ENCODE assay signal across 10 cellular contexts in genomic region chr9:136687721-136688223, GRCh38. TPM values are rescaled to one million over a fixed set of nuclear protein-coding genes. Genes with fewer than 3 reads are reported as not detected.
DNase-seq lines count a peak whose midpoint lies in the region; ATAC-seq and TF ChIP-seq lines count a peak whose summit lies in the region.
"Had no signal": no experiment of that assay in that cellular context is flagged by ENCODE, and none has a peak within 500 bp of the region (broad histone marks: within the 10 kb centered on the region; RNA-seq: fewer than 3 reads in every experiment).

No MANE protein-coding gene starts in this region.

- CTCF ChIA-PET in SK-N-SH (lab: Yijun Ruan, JAX) = interaction anchor here (0.6 to 8.5 kb wide), 6 partner anchors 8 to 26 kb away, joined by 3 to 90 read pairs (median 6); no protein-coding TSS in a partner anchor
- CTCF ChIA-PET in PC-9 (lab: Charles Lee) = no interaction called here

- H3K27me3 Mint-ChIP-seq in stimulated activated naive B cell treated with anti-CD40 and anti-IgM and Interleukin-4, amounts not matched to agents 10 μg/mL and 1 μg/mL and 100 μg/mL, for 72 hours = peaks cover 0 to 3% of the 10 kb centered on the region in 2 donors

- H3K4me3 ChIP-seq in SK-N-SH (ENCODE audit: low read depth in 2 of 2, low read length in 1 of 2) (no peak overlapping the region), PC-9 (peak overlapping the region; percentile 64; the same call in 1 of the 2 replicates), right atrium auricular region (peak overlapping the region; percentile 80 to 87)

- H3K4me1 ChIP-seq in SK-N-SH (ENCODE audit: control insufficient read depth in 1 of 2, insufficient read depth in 2 of 2, low read depth in 1 of 2, low read length in 1 of 2) = peaks cover 4 to 19% of the 10 kb centered on the region in 2 experiments; a peak in 2 of 4 replicates
- H3K4me1 ChIP-seq in PC-9 (replicated peaks; ENCODE audit: insufficient read depth) = peaks cover 30% of the 10 kb centered on the region
- H3K4me1 ChIP-seq in right atrium auricular region = peaks cover 0 to 80% of the 10 kb centered on the region in 2 donors

- peaks cover 10 to 19% of the 10 kb centered on the region in 2 donors for H3K4me1 Mint-ChIP-seq in stimulated activated naive B cell treated with anti-CD40 and anti-IgM and Interleukin-4, amounts not matched to agents 10 μg/mL and 1 μg/mL and 100 μg/mL, for 72 hours

- H3K79me2 ChIP-seq in SK-N-SH (ENCODE audit: insufficient read depth) (peaks cover 16% of the 10 kb centered on the region), PC-9 (ENCODE audit: low read depth) (peaks cover 26% of the 10 kb centered on the region)

- intact Hi-C loops in PC-9 (cut with micrococcal nuclease; ENCODE audit: unreplicated experiment) = no loop called here

- H3F3A ChIP-seq in SK-N-SH (replicated peaks; ENCODE audit: insufficient read depth) (no peaks in the 10 kb centered on the region), PC-9 (ENCODE audit: insufficient read depth, low read depth) (peaks cover 12% of the 10 kb centered on the region; the same call in 1 of the 2 replicates)

- POLR2A ChIA-PET in SK-N-SH (lab: Yijun Ruan, JAX) (interaction anchor here (1.1 to 1.6 kb wide), 2 partner anchors 16 to 25 kb away, joined by 5 read pairs; no protein-coding TSS in a partner anchor), PC-9 (lab: Charles Lee; ENCODE audit: unreplicated experiment) (no interaction called here)

- H3K27ac Mint-ChIP-seq in stimulated activated naive B cell treated with anti-CD40 and anti-IgM and Interleukin-4, amounts not matched to agents 10 μg/mL and 1 μg/mL and 100 μg/mL, for 72 hours = no peak overlapping the region

- DNase-seq in SK-N-SH (no peak), PC-9 (peak; percentile 68 to 87), right atrium auricular region (ENCODE audit: low spot score) (no peak), globus pallidus (ENCODE audit: low spot score) (no peak), GM19238 (ENCODE audit: insufficient read length, low spot score) (no peak)
- no peak for DNase-seq in stimulated activated naive B cell treated with anti-CD40 and anti-IgM and Interleukin-4, amounts not matched to agents 10 μg/mL and 1 μg/mL and 100 μg/mL, for 72 hours
- DNase-seq: occipital lobe had no signal

- H2AFZ ChIP-seq in SK-N-SH (ENCODE audit: low read depth) (no peak overlapping the region), PC-9 (peak overlapping the region; percentile 72)

- peak overlapping the region; percentile 36 to 64 for H3K4me3 Mint-ChIP-seq in stimulated activated naive B cell treated with anti-CD40 and anti-IgM and Interleukin-4, amounts not matched to agents 10 μg/mL and 1 μg/mL and 100 μg/mL, for 72 hours

- TF ChIP-seq CTCF in SK-N-SH (IDR thresholded peaks at IDR 0.05) (no peak), PC-9 (conservative IDR thresholded peaks at IDR 0.05) (no peak), right atrium auricular region (IDR thresholded peaks at IDR 0.05) (no peak)

- BruUV-seq in PC-9 (replicated peaks; lab: Mats Ljungman, UMichigan) = no TSS peak

- peak overlapping the region; percentile 37; the same call in 1 of the 2 replicates for H3K4me2 ChIP-seq in SK-N-SH
- peak overlapping the region; percentile 93 for H3K4me2 ChIP-seq in PC-9

- peaks cover 7% of the 10 kb centered on the region; the same call in 1 of the 2 replicates for H4K20me1 ChIP-seq in SK-N-SH (ENCODE audit: insufficient read depth)
- H4K20me1 ChIP-seq in PC-9 (ENCODE audit: insufficient read depth) = peaks cover 19% of the 10 kb centered on the region

- 67% methylated on average over 16 of the region's 37 CpGs for WGBS in SK-N-SH (ENCODE audit: low lambda C conversion rate)

- no peaks in the 10 kb centered on the region for H3K9me3 Mint-ChIP-seq in stimulated activated naive B cell treated with anti-CD40 and anti-IgM and Interleukin-4, amounts not matched to agents 10 μg/mL and 1 μg/mL and 100 μg/mL, for 72 hours

- ATAC-seq in SK-N-SH treated with all-trans-retinoic acid at 6 μM for 48 hours (no peak), HG03460 (IDR thresholded peaks at IDR 0.05; ENCODE audit: unreplicated experiment) (no peak)
- peak; percentile 10 to 12 for ATAC-seq in stimulated activated naive B cell treated with anti-CD40 and anti-IgM and Interleukin-4, amounts not matched to agents 10 μg/mL and 1 μg/mL and 100 μg/mL, for 72 hours (replicated peaks)

- H3K27me3 ChIP-seq in SK-N-SH (ENCODE audit: insufficient read depth) (no peaks in the 10 kb centered on the region), PC-9 (ENCODE audit: insufficient read depth, low read depth) (no peaks in the 10 kb centered on the region), right atrium auricular region (no peaks in the 10 kb centered on the region)

- no peaks in the 10 kb centered on the region for H3K36me3 Mint-ChIP-seq in stimulated activated naive B cell treated with anti-CD40 and anti-IgM and Interleukin-4, amounts not matched to agents 10 μg/mL and 1 μg/mL and 100 μg/mL, for 72 hours

- TF ChIP-seq EP300 in SK-N-SH (IDR thresholded peaks at IDR 0.05; ENCODE audit: borderline replicate concordance in 1 of 2, low read depth in 1 of 2, low read length in 1 of 2) = no peak

- H3K36me3 ChIP-seq in SK-N-SH (replicated peaks in 1 of 2; ENCODE audit: control insufficient read depth in 1 of 2, insufficient read depth in 2 of 2, low read length in 1 of 2) (no peaks in the 10 kb centered on the region), PC-9 (ENCODE audit: low read depth) (no peaks in the 10 kb centered on the region), right atrium auricular region (no peaks in the 10 kb centered on the region)

- H3K27ac ChIP-seq in SK-N-SH (ENCODE audit: low read depth in 2 of 2, low read length in 1 of 2) = no peak overlapping the region
- H3K27ac ChIP-seq in PC-9 = 0 out of 2 replicates have a peak overlapping the region, but pooled peaks have one; percentile 47
- H3K27ac ChIP-seq in right atrium auricular region = peak overlapping the region; percentile 84 to 95

- H3K9me3 ChIP-seq in SK-N-SH (no peaks in the 10 kb centered on the region), PC-9 (ENCODE audit: insufficient read depth, low read depth) (no peaks in the 10 kb centered on the region), right atrium auricular region (no peaks in the 10 kb centered on the region)

- H3K9me2 ChIP-seq in SK-N-SH = no peaks in the 10 kb centered on the region
- no peaks in the 10 kb centered on the region for H3K9me2 ChIP-seq in PC-9 (ENCODE audit: insufficient read depth)

- H3K9ac ChIP-seq in SK-N-SH = no peak overlapping the region

- no peak for TF ChIP-seq RAD21 in SK-N-SH (IDR thresholded peaks at IDR 0.05; ENCODE audit: low read length)

TF ChIP-seq in SK-N-SH, 30 proteins besides CTCF, POLR2A, EP300 and RAD21 (continues in another document):
- TF ChIP-seq NFIC (IDR thresholded peaks at IDR 0.05; ENCODE audit: borderline replicate concordance) = no peak
- TF ChIP-seq, protein P1, sequence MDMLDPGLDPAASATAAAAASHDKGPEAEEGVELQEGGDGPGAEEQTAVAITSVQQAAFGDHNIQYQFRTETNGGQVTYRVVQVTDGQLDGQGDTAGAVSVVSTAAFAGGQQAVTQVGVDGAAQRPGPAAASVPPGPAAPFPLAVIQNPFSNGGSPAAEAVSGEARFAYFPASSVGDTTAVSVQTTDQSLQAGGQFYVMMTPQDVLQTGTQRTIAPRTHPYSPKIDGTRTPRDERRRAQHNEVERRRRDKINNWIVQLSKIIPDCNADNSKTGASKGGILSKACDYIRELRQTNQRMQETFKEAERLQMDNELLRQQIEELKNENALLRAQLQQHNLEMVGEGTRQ (IDR thresholded peaks at IDR 0.05; ENCODE audit: borderline replicate concordance, low read depth, low read length) = no peak
- TF ChIP-seq FOSL2 (IDR thresholded peaks at IDR 0.05; ENCODE audit: borderline replicate concordance, low read depth) = no peak
- no peak for TF ChIP-seq FOXM1 (IDR thresholded peaks at IDR 0.05; ENCODE audit: low read depth)
- no peak for TF ChIP-seq GABPA (IDR thresholded peaks at IDR 0.05; ENCODE audit: low read depth)
- no peak for TF ChIP-seq MXI1 (IDR thresholded peaks at IDR 0.05; ENCODE audit: low read depth, low read length)
- TF ChIP-seq SMC3 (IDR thresholded peaks at IDR 0.05; ENCODE audit: low read depth, low read length) = no peak

TF ChIP-seq in SK-N-SH treated with all-trans-retinoic acid at 6 μM for 48 hours, 23 proteins besides CTCF, POLR2A, EP300 and RAD21:
- TF ChIP-seq SNAI2 (CRISPR knock-in tag; IDR thresholded peaks at IDR 0.05) (no peak), ZNF8 (CRISPR knock-in tag; IDR thresholded peaks at IDR 0.05) (no peak), ZNF565 (CRISPR knock-in tag; conservative IDR thresholded peaks at IDR 0.05; ENCODE audit: low read depth) (no peak), CSRNP3 (CRISPR knock-in tag; IDR thresholded peaks at IDR 0.05) (no peak), ZFP30 (CRISPR knock-in tag; IDR thresholded peaks at IDR 0.05) (no peak)

RNA-seq across cellular contexts. Expression of gene AGPAT2, which starts 0.5 kb away (rescaled TPM):
- 41.8 and 46.8 TPM in 2 replicates for polyA plus RNA-seq in SK-N-SH (2012; rRNA removed)
- 16.8 and 33.3 TPM in 2 replicates for polyA plus RNA-seq in SK-N-SH (2012; cell fraction: cytosol; rRNA removed)
- 50.8 and 59.5 TPM in 2 replicates for polyA plus RNA-seq in SK-N-SH (2012; cell fraction: nucleus; rRNA removed)
- 124 and 136 TPM in 2 replicates for total RNA-seq in PC-9 (2021)
- 10 to 100 TPM; 71.9 to 81.9 TPM for total RNA-seq in right atrium auricular region

RNA-seq across cellular contexts. Expression of gene DIPK1B, which starts 24.6 kb away (rescaled TPM):
- polyA plus RNA-seq in SK-N-SH (2012; rRNA removed) = 24.5 and 27.1 TPM in 2 replicates
- polyA plus RNA-seq in SK-N-SH (2012; cell fraction: cytosol; rRNA removed) = 10.2 and 18.9 TPM in 2 replicates
- 29.2 and 33.2 TPM in 2 replicates for polyA plus RNA-seq in SK-N-SH (2012; cell fraction: nucleus; rRNA removed)
- total RNA-seq in PC-9 (2021) = 19.0 and 32.6 TPM in 2 replicates
- 10 to 100 TPM; 45.1 to 45.7 TPM for total RNA-seq in right atrium auricular region

RNA-seq across cellular contexts. Expression of gene EGFL7, which starts 25.1 kb away (rescaled TPM):
- 39.8 and 43.0 TPM in 2 replicates for polyA plus RNA-seq in SK-N-SH (2012; rRNA removed)
- polyA plus RNA-seq in SK-N-SH (2012; cell fraction: cytosol; rRNA removed) = 16.4 and 32.5 TPM in 2 replicates
- polyA plus RNA-seq in SK-N-SH (2012; cell fraction: nucleus; rRNA removed) = 32.6 and 35.1 TPM in 2 replicates
- 53.1 and 70.7 TPM in 2 replicates for total RNA-seq in PC-9 (2021)
- total RNA-seq in right atrium auricular region = 100 to 1,000 TPM; 114 to 120 TPM
- total RNA-seq: OCI-LY7 had no signal

RNA-seq across cellular contexts. Expression of gene LCN10, which starts 55.0 kb away (rescaled TPM):
- not detected in 2 replicates for polyA plus RNA-seq in SK-N-SH (2012; rRNA removed)
- polyA plus RNA-seq in SK-N-SH (2012; cell fraction: cytosol; rRNA removed) = not detected in 2 replicates
- polyA plus RNA-seq in SK-N-SH (2012; cell fraction: nucleus; rRNA removed) = not detected in 2 replicates
- 0.94 and 2.2 TPM in 2 replicates for total RNA-seq in PC-9 (2021)
- 1 to 10 TPM; 4.5 to 8.8 TPM for total RNA-seq in right atrium auricular region
- total RNA-seq: occipital lobe, OCI-LY7 had no signal

Comparison
In these comparisons a context has a peak if more than half of its experiments do, and no peak if none do; other contexts are left out.
1. DNase-seq: peak in PC-9 (2 of 2); none in SK-N-SH (single experiment), right atrium auricular region (single experiment), stimulated activated naive B cell treated with anti-CD40 and anti-IgM and Interleukin-4, amounts not matched to agents 10 μg/mL and 1 μg/mL and 100 μg/mL, for 72 hours (single experiment), globus pallidus (single experiment) and GM19238 (single experiment).
2. H3K27ac ChIP-seq: peak in PC-9 (single experiment) and right atrium auricular region (2 of 2); none in SK-N-SH (0 of 2).
3. H3K4me3 ChIP-seq: peak in PC-9 (single experiment) and right atrium auricular region (2 of 2); none in SK-N-SH (0 of 2).
4. ATAC-seq: peak in stimulated activated naive B cell treated with anti-CD40 and anti-IgM and Interleukin-4, amounts not matched to agents 10 μg/mL and 1 μg/mL and 100 μg/mL, for 72 hours (2 of 2); none in SK-N-SH treated with all-trans-retinoic acid at 6 μM for 48 hours (single experiment) and HG03460 (single experiment).